19 cellular contexts compared by ENCODE assay signal in genomic region chr16:57766714-57767348, GRCh38. TPM values are rescaled to one million over a fixed set of nuclear protein-coding genes. Genes with fewer than 3 reads are reported as not detected.
DNase-seq lines count a peak whose midpoint lies in the region; ATAC-seq, FAIRE-seq and TF ChIP-seq lines count a peak whose summit lies in the region.
"Had no signal": no experiment of that assay in that cellular context is flagged by ENCODE, and none has a peak within 500 bp of the region (broad histone marks: within the 10 kb centered on the region; RNA-seq: fewer than 3 reads in every experiment).

No MANE protein-coding gene starts in this region.

- no peak for TF ChIP-seq POLR2A in A549 (IDR thresholded peaks at IDR 0.05; ENCODE audit: low read length)

- FAIRE-seq in A549 (lab: Jason Lieb, UNC) (no peak), HTR-8/SVneo (lab: Jason Lieb, UNC) (peak; percentile 69)

- H3K4me1 Mint-ChIP-seq in chondrocyte (ENCODE audit: low read depth) (peaks cover 18% of the 10 kb centered on the region), GM23338 (peaks cover 17% of the 10 kb centered on the region)
- no peaks in the 10 kb centered on the region for H3K4me1 Mint-ChIP-seq in naive thymus-derived CD4-positive, alpha-beta T cell

- WGBS in A549 (ENCODE audit: missing lambda C conversion rate): 95% methylated on average over 15 of the region's 15 CpGs
- WGBS in psoas muscle, 3 donors: 90 to 94% (median 91%) methylated on average over 15 of the region's 15 CpGs

- H3K9me3 Mint-ChIP-seq in chondrocyte (ENCODE audit: low read depth) (no peaks in the 10 kb centered on the region), GM23338 (no peaks in the 10 kb centered on the region)
- H3K9me3 Mint-ChIP-seq in naive thymus-derived CD4-positive, alpha-beta T cell: no peaks in the 10 kb centered on the region
- H3K9me3 Mint-ChIP-seq: CD4-positive, alpha-beta T cell; HFFc6 had no signal

- H3K4me2 ChIP-seq in A549 (no peak overlapping the region), GM23338 (no peak overlapping the region)

- no peak for DNase-seq in A549 (ENCODE audit: low read depth in 1 of 2, low spot score in 1 of 2)
- no peak for DNase-seq in HTR-8/SVneo (ENCODE audit: insufficient read length, low spot score)
- DNase-seq in chondrocyte (ENCODE audit: low spot score): peak; percentile 69
- DNase-seq in psoas muscle: peak; percentile 7 to 8
- DNase-seq in GM23338 (ENCODE audit: low spot score): no peak
- no peak for DNase-seq in SKM-1 (lab: John Stamatoyannopoulos, UW; ENCODE audit: unreplicated experiment)
- DNase-seq in naive thymus-derived CD4-positive, alpha-beta T cell: no peak
- DNase-seq: AML-193; Caco-2; CD4-positive, alpha-beta T cell; DMS153; DMS79; GDM1; GOT3; H7; HFFc6; KBM-7 had no signal

- H3K36me3 Mint-ChIP-seq in chondrocyte (ENCODE audit: low read depth): peaks cover 18% of the 10 kb centered on the region
- no peaks in the 10 kb centered on the region; the same call in 2 of the 3 replicates for H3K36me3 Mint-ChIP-seq in GM23338 (ENCODE audit: low read depth)
- no peaks in the 10 kb centered on the region for H3K36me3 Mint-ChIP-seq in naive thymus-derived CD4-positive, alpha-beta T cell

- H3F3A ChIP-seq in GM23338 (replicated peaks; ENCODE audit: low read depth): no peaks in the 10 kb centered on the region

- H3K27ac ChIP-seq in A549 (peak overlapping the region in 1 of 2 experiments; percentile 23; a peak in 1 of 6 replicates), psoas muscle (no peak overlapping the region), GM23338 (ENCODE audit: low read depth) (no peak overlapping the region)
- no peak overlapping the region for H3K27ac ChIP-seq in naive thymus-derived CD4-positive, alpha-beta T cell (ENCODE audit: low read depth, low read length)
- H3K27ac ChIP-seq: C4-2B had no signal

- H3K27ac Mint-ChIP-seq in chondrocyte (ENCODE audit: unreplicated experiment) (no peak overlapping the region), GM23338 (no peak overlapping the region)
- H3K27ac Mint-ChIP-seq in naive thymus-derived CD4-positive, alpha-beta T cell: peak overlapping the region in 1 of 9 donors; percentile 14
- H3K27ac Mint-ChIP-seq: CD4-positive, alpha-beta T cell; HFFc6 had no signal

- H3K4me3 Mint-ChIP-seq in chondrocyte (ENCODE audit: unreplicated experiment) (no peak overlapping the region), GM23338 (no peak overlapping the region)
- H3K4me3 Mint-ChIP-seq in naive thymus-derived CD4-positive, alpha-beta T cell: no peak overlapping the region
- H3K4me3 Mint-ChIP-seq: CD4-positive, alpha-beta T cell; HFFc6 had no signal

- H3K36me3 ChIP-seq in psoas muscle (ENCODE audit: insufficient read depth in 1 of 2, low read depth in 1 of 2) (peaks cover 0 to 24% of the 10 kb centered on the region in 2 donors), GM23338 (ENCODE audit: insufficient read depth) (no peaks in the 10 kb centered on the region)
- no peaks in the 10 kb centered on the region for H3K36me3 ChIP-seq in naive thymus-derived CD4-positive, alpha-beta T cell (ENCODE audit: control insufficient read depth in 2 of 3, insufficient read depth in 3 of 3, low read length in 3 of 3)

- H3K27me3 ChIP-seq in psoas muscle (ENCODE audit: insufficient read depth in 3 of 3, low read length in 2 of 3): no peaks in the 10 kb centered on the region
- H3K27me3 ChIP-seq in GM23338 (ENCODE audit: insufficient read depth): no peaks in the 10 kb centered on the region
- no peaks in the 10 kb centered on the region for H3K27me3 ChIP-seq in naive thymus-derived CD4-positive, alpha-beta T cell (ENCODE audit: control insufficient read depth in 2 of 2, insufficient read depth in 2 of 2, low read length in 2 of 2)

- TF ChIP-seq EP300 in A549 (IDR thresholded peaks at IDR 0.05): no peak

- no peaks in the 10 kb centered on the region for H4K20me1 ChIP-seq in GM23338 (replicated peaks; ENCODE audit: insufficient read depth)

- no peaks in the 10 kb centered on the region for H3K9me2 ChIP-seq in GM23338 (ENCODE audit: insufficient read depth)

- POLR2A ChIA-PET in A549 (lab: Yijun Ruan, JAX): no interaction called here
- POLR2A ChIA-PET in naive thymus-derived CD4-positive, alpha-beta T cell (lab: Charles Lee): no interaction called here

- no peaks in the 10 kb centered on the region for H3K9me3 ChIP-seq in A549
- H3K9me3 ChIP-seq in psoas muscle: no peaks in the 10 kb centered on the region
- H3K9me3 ChIP-seq in naive thymus-derived CD4-positive, alpha-beta T cell (ENCODE audit: control insufficient read depth in 2 of 3, low read length in 3 of 3): no peaks in the 10 kb centered on the region
- H3K9me3 ChIP-seq: Caco-2 had no signal

- H3K4me1 ChIP-seq in A549 (peaks cover 48% of the 10 kb centered on the region), psoas muscle (no peaks in the 10 kb centered on the region), GM23338 (ENCODE audit: insufficient read depth) (no peaks in the 10 kb centered on the region)
- no peaks in the 10 kb centered on the region for H3K4me1 ChIP-seq in naive thymus-derived CD4-positive, alpha-beta T cell (ENCODE audit: control insufficient read depth in 2 of 2, insufficient read depth in 2 of 2, low read length in 2 of 2)
- H3K4me1 ChIP-seq: Caco-2 had no signal

- ATAC-seq in A549 (no peak), psoas muscle (no peak), GM23338 (no peak)
- ATAC-seq in naive thymus-derived CD4-positive, alpha-beta T cell: no peak
- ATAC-seq: HCT116 had no signal

- H3K4me3 ChIP-seq in A549 (no peak overlapping the region), psoas muscle (no peak overlapping the region), GM23338 (no peak overlapping the region)
- H3K4me3 ChIP-seq in naive thymus-derived CD4-positive, alpha-beta T cell (ENCODE audit: low read length): no peak overlapping the region

- H3K27me3 Mint-ChIP-seq in chondrocyte (ENCODE audit: low read depth) (no peaks in the 10 kb centered on the region), GM23338 (ENCODE audit: insufficient read depth, low read depth, poor library complexity) (peaks cover 16% of the 10 kb centered on the region)
- H3K27me3 Mint-ChIP-seq in naive thymus-derived CD4-positive, alpha-beta T cell: no peaks in the 10 kb centered on the region
- H3K27me3 Mint-ChIP-seq: CD4-positive, alpha-beta T cell had no signal

- intact Hi-C loops in psoas muscle (cut with DNase I): no loop called here
- intact Hi-C loops in naive thymus-derived CD4-positive, alpha-beta T cell (cut with micrococcal nuclease): no loop called here

- no peak overlapping the region for H2AFZ ChIP-seq in GM23338

- CTCF ChIA-PET in A549 (lab: Yijun Ruan, JAX): interaction anchor here (0.7 to 9.7 kb wide), 7 partner anchors 8 to 97 kb away, joined by 3 to 96 read pairs (median 4); partner anchors contain the start of gene KIFC3
- CTCF ChIA-PET in naive thymus-derived CD4-positive, alpha-beta T cell (lab: Charles Lee): interaction anchor here (1.2 kb wide), 1 partner anchor 9 kb away, joined by 3 read pairs; no protein-coding TSS in a partner anchor

- H3K79me2 ChIP-seq in GM23338 (replicated peaks; ENCODE audit: insufficient read depth): no peaks in the 10 kb centered on the region

- no peak for TF ChIP-seq RAD21 in A549 (conservative IDR thresholded peaks at IDR 0.05 in 1 of 2, IDR thresholded peaks at IDR 0.05 in 1 of 2)

- TF ChIP-seq CTCF in A549 (IDR thresholded peaks at IDR 0.05) (no peak), chondrocyte (IDR thresholded peaks at IDR 0.05) (no peak), psoas muscle (IDR thresholded peaks at IDR 0.05) (no peak), GM23338 (conservative IDR thresholded peaks at IDR 0.05; ENCODE audit: low read depth in 2 of 2) (no peak)

TF ChIP-seq in A549, 52 proteins besides CTCF, POLR2A, EP300 and RAD21 (continues in another document):
- TF ChIP-seq HOXB13 (CRISPR knock-in tag; IDR thresholded peaks at IDR 0.05; ENCODE audit: low read depth) (no peak), MAZ (IDR thresholded peaks at IDR 0.05; ENCODE audit: borderline replicate concordance, low read depth, low read length) (no peak), NPAS2 (CRISPR knock-in tag; IDR thresholded peaks at IDR 0.05; ENCODE audit: borderline replicate concordance) (no peak), HOXB5 (CRISPR knock-in tag; IDR thresholded peaks at IDR 0.05) (no peak)

TF ChIP-seq in GM23338, 12 proteins besides CTCF, POLR2A, EP300 and RAD21 (continues in another document):
- no peak for TF ChIP-seq EZH2 (IDR thresholded peaks at IDR 0.05; ENCODE audit: low read depth, unreplicated experiment)
- no peak for TF ChIP-seq JUNB (IDR thresholded peaks at IDR 0.05; ENCODE audit: unreplicated experiment)
- TF ChIP-seq CREB1 (CRISPR knock-in tag; IDR thresholded peaks at IDR 0.05; ENCODE audit: low read depth): no peak
- TF ChIP-seq ZNF114 (CRISPR knock-in tag; IDR thresholded peaks at IDR 0.05): no peak
- TF ChIP-seq POLR2AphosphoS5 (IDR thresholded peaks at IDR 0.05; ENCODE audit: low read depth): no peak

RNA-seq across cellular contexts. Expression of gene KATNB1, which starts 31.3 kb away (rescaled TPM):
- 18.6 and 21.1 TPM in 2 replicates for polyA plus RNA-seq in A549 (2011; rRNA removed)
- polyA plus RNA-seq in A549 (2012; cell fraction: cytosol; rRNA removed): 43.2 and 53.0 TPM in 2 replicates
- polyA plus RNA-seq in A549 (2012; cell fraction: nucleus; rRNA removed): 124 and 158 TPM in 2 replicates
- polyA plus RNA-seq in A549 (2017; fragmentation: RNase III; extraction: RNeasy Plus Mini Kit Qiagen cat#74134 plus additional on column Dnase treatment): 18.1 to 21.0 TPM (median 19.1 TPM) in 3 replicates
- 14.3 and 22.3 TPM in 2 replicates for polyA minus RNA-seq in A549 (2011; rRNA and poly(A)+ RNA removed)
- 14.0 to 20.6 TPM (median 14.7 TPM) in 3 replicates for total RNA-seq in chondrocyte
- 10 to 100 TPM in 1 of 4 donors, 1 to 10 TPM in 3; 6.3 to 13.3 (median 8.6) TPM for total RNA-seq in psoas muscle
- 10 to 100 TPM in 1 of 3 donors, 1 to 10 TPM in 2; 9.2 to 15.6 (median 9.5) TPM for polyA plus RNA-seq in psoas muscle
- 65.9 and 68.6 TPM in 2 replicates for total RNA-seq in GM23338 (2014; rRNA removed; shearing (Covaris generic))
- polyA plus RNA-seq in GM23338 (2016; fragmentation: Nextera tagmentation; extraction: Ambion mirVana): 28.3 and 31.4 TPM in 2 replicates
- total RNA-seq in naive thymus-derived CD4-positive, alpha-beta T cell: 10 to 100 TPM; 20.4 to 30.4 (median 26.0) TPM
- 10 to 100 TPM; 25.2 to 32.9 TPM for polyA plus RNA-seq in naive thymus-derived CD4-positive, alpha-beta T cell

RNA-seq across cellular contexts. Expression of gene KIFC3, which starts 35.5 kb away (rescaled TPM):
- polyA plus RNA-seq in A549 (2011; rRNA removed) (127 and 128 TPM in 2 replicates), A549 (2017; fragmentation: RNase III; extraction: RNeasy Plus Mini Kit Qiagen cat#74134 plus additional on column Dnase treatment) (171 to 180 TPM (median 178 TPM) in 3 replicates), psoas muscle (1 to 10 TPM; 3.1 to 7.5 (median 4.3) TPM), GM23338 (2016; fragmentation: Nextera tagmentation; extraction: Ambion mirVana) (4.4 and 6.6 TPM in 2 replicates)
- polyA plus RNA-seq in A549 (2012; cell fraction: cytosol; rRNA removed): 236 and 291 TPM in 2 replicates
- polyA plus RNA-seq in A549 (2012; cell fraction: nucleus; rRNA removed): 781 and 955 TPM in 2 replicates
- polyA minus RNA-seq in A549 (2011; rRNA and poly(A)+ RNA removed): 225 and 333 TPM in 2 replicates
- total RNA-seq in chondrocyte (74.4 to 135 TPM (median 75.6 TPM) in 3 replicates), psoas muscle (10 to 100 TPM in 1 of 4 donors, 1 to 10 TPM in 3; 6.3 to 17.8 (median 7.9) TPM)
- total RNA-seq in GM23338 (2014; rRNA removed; shearing (Covaris generic)): 11.5 and 12.5 TPM in 2 replicates
- total RNA-seq in naive thymus-derived CD4-positive, alpha-beta T cell: 1 to 10 TPM in 2 of 5 experiments, under 1 TPM in 2, not detected in 1; 0.73 to 9.2 (median 1.6) TPM
- not detected for polyA plus RNA-seq in naive thymus-derived CD4-positive, alpha-beta T cell
- total RNA-seq: CD4-positive, alpha-beta T cell had no signal

Comparison
In these comparisons a context has a peak if more than half of its experiments do, and no peak if none do; other contexts are left out.
1. DNase-seq: peak in chondrocyte (single experiment) and psoas muscle (2 of 2); none in A549 (0 of 2), HTR-8/SVneo (single experiment), GM23338 (single experiment), SKM-1 (single experiment) and naive thymus-derived CD4-positive, alpha-beta T cell (0 of 9).